18 cellular contexts compared by ENCODE assay signal in the genomic region with DNA sequence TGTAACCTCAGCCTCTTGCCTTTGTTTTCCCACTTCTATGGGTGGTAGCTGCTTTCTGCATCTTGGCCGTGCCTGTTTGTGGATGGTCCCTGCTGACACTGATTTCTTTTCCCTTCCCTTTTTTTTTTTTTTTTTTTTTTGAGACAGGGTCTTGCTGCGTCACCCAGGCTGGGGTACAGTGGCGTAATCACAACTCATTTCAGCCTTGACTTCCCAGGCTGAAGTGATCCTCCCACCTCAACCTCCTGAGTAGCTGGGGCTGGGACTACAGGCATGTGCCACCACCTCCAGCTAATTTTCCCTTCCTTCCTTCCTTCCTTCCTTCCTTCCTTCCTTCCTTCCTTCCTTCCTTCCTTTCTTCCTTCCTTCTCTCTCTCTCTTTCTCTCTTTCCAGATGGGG.
"Had no signal": no experiment of that assay in that cellular context is flagged by ENCODE, and none has a peak within 500 bp of the region (broad histone marks: within the 10 kb centered on the region; RNA-seq: fewer than 3 reads in every experiment).

No MANE protein-coding gene starts in this region.

- H3K4me3 ChIP-seq: coronary artery, dorsolateral prefrontal cortex, suprapubic skin, thyroid gland had no signal

- DNase-seq: dorsolateral prefrontal cortex; effector CD8-positive, alpha-beta T cell; foreskin melanocyte; head of caudate nucleus; hippocampal formation; mammary epithelial cell; naive thymus-derived CD8-positive, alpha-beta T cell; stimulated activated CD4-positive, alpha-beta T cell treated with anti-CD3 and anti-CD28 coated beads, Interleukin-2, amount 100 ng/mL, for 24 hours; stimulated activated CD4-positive, alpha-beta T cell treated with anti-CD3 and anti-CD28 coated beads, Interleukin-4, amount 100 ng/mL, for 4 hours; stimulated activated naive B cell treated with anti-CD40 and anti-IgM and Interleukin-4, amounts not matched to agents 10 μg/mL and 1 μg/mL and 100 μg/mL, for 72 hours; thyroid gland had no signal

- H3K4me1 Mint-ChIP-seq: naive thymus-derived CD8-positive, alpha-beta T cell; stimulated activated naive B cell treated with anti-CD40 and anti-IgM and Interleukin-4, amounts not matched to agents 10 μg/mL and 1 μg/mL and 100 μg/mL, for 72 hours had no signal

- FAIRE-seq: islet of Langerhans, urothelium cell line had no signal

- H3K27me3 ChIP-seq: dorsolateral prefrontal cortex, suprapubic skin, thyroid gland had no signal

- H3K27ac ChIP-seq: coronary artery, dorsolateral prefrontal cortex, suprapubic skin, thyroid gland had no signal

- H3K27ac Mint-ChIP-seq: stimulated activated naive B cell treated with anti-CD40 and anti-IgM and Interleukin-4, amounts not matched to agents 10 μg/mL and 1 μg/mL and 100 μg/mL, for 72 hours; type B pancreatic cell had no signal

- H3K4me1 ChIP-seq: suprapubic skin, thyroid gland had no signal

- H3K36me3 ChIP-seq: suprapubic skin, thyroid gland had no signal

- H3K9me3 Mint-ChIP-seq: naive thymus-derived CD8-positive, alpha-beta T cell; stimulated activated naive B cell treated with anti-CD40 and anti-IgM and Interleukin-4, amounts not matched to agents 10 μg/mL and 1 μg/mL and 100 μg/mL, for 72 hours; type B pancreatic cell had no signal

- H3K9me3 ChIP-seq: suprapubic skin, thyroid gland had no signal

- ATAC-seq: left lobe of liver; naive thymus-derived CD8-positive, alpha-beta T cell; sciatic nerve; stimulated activated naive B cell treated with anti-CD40 and anti-IgM and Interleukin-4, amounts not matched to agents 10 μg/mL and 1 μg/mL and 100 μg/mL, for 72 hours had no signal

- H3K4me3 Mint-ChIP-seq: naive thymus-derived CD8-positive, alpha-beta T cell; stimulated activated naive B cell treated with anti-CD40 and anti-IgM and Interleukin-4, amounts not matched to agents 10 μg/mL and 1 μg/mL and 100 μg/mL, for 72 hours; type B pancreatic cell had no signal

- H3K36me3 Mint-ChIP-seq: naive thymus-derived CD8-positive, alpha-beta T cell; stimulated activated naive B cell treated with anti-CD40 and anti-IgM and Interleukin-4, amounts not matched to agents 10 μg/mL and 1 μg/mL and 100 μg/mL, for 72 hours; type B pancreatic cell had no signal
